ENCODE assay signal across 8 cellular contexts in genomic region chr3:196432137-196432879, GRCh38. TPM values are rescaled to one million over a fixed set of nuclear protein-coding genes. Genes with fewer than 3 reads are reported as not detected.
DNase-seq lines count a peak whose midpoint lies in the region; ATAC-seq, FAIRE-seq and TF ChIP-seq lines count a peak whose summit lies in the region.

TSS of gene UBXN7 (minus strand) at chr3:196432427. CDS start at chr3:196432399, 28 bp downstream.

- peaks cover 16% of the 10 kb centered on the region for H3K79me2 ChIP-seq in trophoblast cell (ENCODE audit: control insufficient read depth, insufficient read depth, low read length, poor library complexity)

- POLR2A ChIA-PET in T-cell (lab: Charles Lee): interaction anchor here in 1 of 2 donors (0.6 kb wide), 1 partner anchor 115 kb away, joined by 5 read pairs; the partner anchor contains the start of gene DYNLT2B

- H2AFZ ChIP-seq in trophoblast cell (ENCODE audit: insufficient read depth, low read length, poor library complexity): peak within 1 kb of the TSS; percentile 72

- no peaks in the 10 kb centered on the region for H3K27me3 Mint-ChIP-seq in T-cell

- no peak for TF ChIP-seq CTCF in adrenal gland (IDR thresholded peaks at IDR 0.05)
- peak in 1 of 5 experiments; percentile 44 for TF ChIP-seq CTCF in tibial nerve (IDR thresholded peaks at IDR 0.05)

- intact Hi-C loops in adrenal gland (cut with DNase I) (no loop called here), cardiac septum (cut with DNase I) (loop anchor here (1.0 to 2.0 kb wide), 2 partner anchors 70 to 114 kb away; partner anchors contain the start of genes DYNLT2B and RNF168)

- DNase-seq in GM12891 (ENCODE audit: insufficient read length, low spot score) (peak; percentile 91), NCI-H146 (lab: John Stamatoyannopoulos, UW) (peak; percentile 94), T-cell (peak; percentile 87 to 99 (median 94)), adrenal gland (peak; percentile 94 to 97 (median 95)), cardiac septum (ENCODE audit: low spot score) (peak; percentile 99), trophoblast cell (peak; percentile 93 to 97), tibial nerve (ENCODE audit: low spot score in 2 of 2) (peak; percentile 85 to 87)

- peak within 1 kb of the TSS; percentile 99 for H3K4ac ChIP-seq in trophoblast cell (ENCODE audit: low read depth, low read length)

- H3K36me3 ChIP-seq in adrenal gland (replicated peaks in 1 of 2) (no peaks in the 10 kb centered on the region), trophoblast cell (ENCODE audit: control insufficient read depth in 1 of 2, insufficient read depth in 2 of 2, low read length in 2 of 2) (peaks cover 0 to 5% of the 10 kb centered on the region in 2 experiments), tibial nerve (peaks cover 0 to 8% (median 0%) of the 10 kb centered on the region in 3 donors)

- peak within 1 kb of the TSS; percentile 77 for H4K91ac ChIP-seq in trophoblast cell (ENCODE audit: low read depth, low read length)

- peak within 1 kb of the TSS; percentile 48 for H2BK120ac ChIP-seq in trophoblast cell (ENCODE audit: insufficient read depth, low read length, poor library complexity)

- H3K14ac ChIP-seq in trophoblast cell (ENCODE audit: low read length): peak within 1 kb of the TSS; percentile 82

- H2BK12ac ChIP-seq in trophoblast cell (ENCODE audit: low read length): peak within 1 kb of the TSS; percentile 15

- peak; percentile 79 for TF ChIP-seq POLR2A in GM12891 (IDR thresholded peaks at IDR 0.05; ENCODE audit: low read depth, low read length)
- peak; percentile 40 to 89 for TF ChIP-seq POLR2A in adrenal gland (IDR thresholded peaks at IDR 0.05)
- peak; percentile 56 to 82 for TF ChIP-seq POLR2A in tibial nerve (IDR thresholded peaks at IDR 0.05)

- peak within 1 kb of the TSS; percentile 95 for H3K4me2 ChIP-seq in trophoblast cell (ENCODE audit: low read length)

- H3K23ac ChIP-seq in trophoblast cell (ENCODE audit: low read length): no peak within 1 kb of the TSS

- H3K9ac ChIP-seq in trophoblast cell (ENCODE audit: low read length): peak within 1 kb of the TSS; percentile 83

- CTCF ChIA-PET in T-cell (lab: Charles Lee): interaction anchor here (0.5 to 0.9 kb wide), 4 partner anchors 13 to 362 kb away, joined by 6 to 7 read pairs (median 6); no protein-coding TSS in a partner anchor

- FAIRE-seq in GM12891 (lab: Jason Lieb, UNC): peak; percentile 98

- peak within 1 kb of the TSS; percentile 73 to 86 (median 81) for H3K4me3 Mint-ChIP-seq in T-cell

- WGBS in adrenal gland, 4 donors: 0 to 1% (median 1%) methylated on average over 37 to 67 of the region's 67 CpGs
- WGBS in trophoblast cell (ENCODE audit: extremely low coverage, insufficient coverage, insufficient read length): no CpG with 5 or more reads among the region's 67 CpGs
- WGBS in tibial nerve, 2 donors: 0% methylated on average over 31 to 41 of the region's 67 CpGs

- H2BK5ac ChIP-seq in trophoblast cell (ENCODE audit: low read depth, low read length, poor library complexity): peak within 1 kb of the TSS; percentile 79

- no peaks in the 10 kb centered on the region for H3K9me3 Mint-ChIP-seq in T-cell

- ATAC-seq in HG02840 (IDR thresholded peaks at IDR 0.05; ENCODE audit: low FRiP score, unreplicated experiment): peak; percentile 83
- peak; percentile 88 to 89 (median 88) for ATAC-seq in T-cell (replicated peaks in 1 of 4)

- H4K8ac ChIP-seq in trophoblast cell (ENCODE audit: low read depth, low read length): peak within 1 kb of the TSS; percentile 86

- H3K4me1 Mint-ChIP-seq in T-cell: peaks cover 29 to 32% (median 29%) of the 10 kb centered on the region in 3 donors

- TF ChIP-seq EP300 in tibial nerve (IDR thresholded peaks at IDR 0.05): peak; percentile 88 to 93

- peak within 1 kb of the TSS; percentile 29 to 93 (median 69) for H3K4me3 ChIP-seq in adrenal gland
- peak within 1 kb of the TSS; percentile 93 for H3K4me3 ChIP-seq in trophoblast cell (ENCODE audit: low read depth, low read length)
- peak within 1 kb of the TSS; percentile 89 to 99 (median 96) for H3K4me3 ChIP-seq in tibial nerve

- H4K12ac ChIP-seq in trophoblast cell (ENCODE audit: low read depth, low read length): peak within 1 kb of the TSS; percentile 95

- peak within 1 kb of the TSS; percentile 78 for H2AK5ac ChIP-seq in trophoblast cell (ENCODE audit: low read length)

- H3K79me1 ChIP-seq in trophoblast cell (ENCODE audit: low read length): peaks cover 13% of the 10 kb centered on the region

- no peaks in the 10 kb centered on the region for H3K27me3 ChIP-seq in adrenal gland
- no peaks in the 10 kb centered on the region for H3K27me3 ChIP-seq in trophoblast cell (ENCODE audit: insufficient read depth, low read length)
- no peaks in the 10 kb centered on the region for H3K27me3 ChIP-seq in tibial nerve

- no peaks in the 10 kb centered on the region for H3K9me3 ChIP-seq in adrenal gland (replicated peaks in 1 of 3)
- H3K9me3 ChIP-seq in trophoblast cell (ENCODE audit: insufficient read depth, low read depth, low read length): no peaks in the 10 kb centered on the region
- H3K9me3 ChIP-seq in tibial nerve: no peaks in the 10 kb centered on the region

- peak within 1 kb of the TSS; percentile 71 for H3K18ac ChIP-seq in trophoblast cell (ENCODE audit: low read length)

- H3K27ac Mint-ChIP-seq in T-cell: peak within 1 kb of the TSS; percentile 57 to 95

- peaks cover 7 to 20% of the 10 kb centered on the region in 2 donors for H3K4me1 ChIP-seq in adrenal gland (replicated peaks in 1 of 2)
- H3K4me1 ChIP-seq in trophoblast cell (ENCODE audit: control insufficient read depth in 1 of 2, insufficient read depth in 2 of 2, low read length in 2 of 2): no peaks in the 10 kb centered on the region
- H3K4me1 ChIP-seq in tibial nerve: peaks cover 0 to 40% (median 11%) of the 10 kb centered on the region in 4 donors

- H3K27ac ChIP-seq in adrenal gland: peak within 1 kb of the TSS; percentile 81 to 88 (median 86)
- H3K27ac ChIP-seq in trophoblast cell (ENCODE audit: low read depth, low read length): peak within 1 kb of the TSS; percentile 27
- peak within 1 kb of the TSS; percentile 92 to 99 (median 96) for H3K27ac ChIP-seq in tibial nerve

- H3K36me3 Mint-ChIP-seq in T-cell: peaks cover 3% of the 10 kb centered on the region

TF ChIP-seq in GM12891, 5 proteins besides CTCF, POLR2A, EP300 and RAD21:
- TF ChIP-seq POU2F2 (IDR thresholded peaks at IDR 0.05; ENCODE audit: low read depth, low read length): 0 out of 2 replicates have a peak, but pooled peaks have one; percentile 12
- peak; percentile 43; the same call in 1 of the 2 replicates for TF ChIP-seq TAF1 (IDR thresholded peaks at IDR 0.05; ENCODE audit: low read depth, low read length)
- TF ChIP-seq SPI1 (IDR thresholded peaks at IDR 0.05; ENCODE audit: low read depth, low read length): no peak
- peak; percentile 70 for TF ChIP-seq POLR2AphosphoS5 (IDR thresholded peaks at IDR 0.05; ENCODE audit: low read depth, low read length)
- peak; percentile 13 for TF ChIP-seq PAX5 (IDR thresholded peaks at IDR 0.05; ENCODE audit: insufficient read depth, low read length, severe bottlenecking)

RNA-seq across cellular contexts. Expression of gene UBXN7, which starts in this region (rescaled TPM):
- polyA plus RNA-seq in GM12891 (2012; ENCODE audit: low read depth, missing spikeins): 12.6 TPM
- 10 to 100 TPM; 64.7 to 92.3 (median 74.8) TPM for total RNA-seq in T-cell
- total RNA-seq in adrenal gland: 10 to 100 TPM; 12.9 to 82.0 (median 45.4) TPM
- 10 to 100 TPM in 2 of 3 donors, 1 to 10 TPM in 1; 3.5 to 25.7 (median 18.3) TPM for polyA plus RNA-seq in adrenal gland
- 30.1 TPM for total RNA-seq in cardiac septum
- 26.6 and 30.5 TPM in 2 replicates for polyA plus RNA-seq in trophoblast cell (2013)
- total RNA-seq in tibial nerve: 10 to 100 TPM; 19.0 to 25.2 (median 21.4) TPM

Comparison
In these comparisons a context has a peak if more than half of its experiments do, and no peak if none do; other contexts are left out.
1. Peak in every context shown above with its lines: DNase-seq, ATAC-seq, H3K4me3 ChIP-seq and H3K27ac ChIP-seq.
2. H3K27ac ChIP-seq: peak in every context shown above with its lines; median percentile 96 in tibial nerve; 86 in adrenal gland; 27 in trophoblast cell.